In the genomic region with DNA sequence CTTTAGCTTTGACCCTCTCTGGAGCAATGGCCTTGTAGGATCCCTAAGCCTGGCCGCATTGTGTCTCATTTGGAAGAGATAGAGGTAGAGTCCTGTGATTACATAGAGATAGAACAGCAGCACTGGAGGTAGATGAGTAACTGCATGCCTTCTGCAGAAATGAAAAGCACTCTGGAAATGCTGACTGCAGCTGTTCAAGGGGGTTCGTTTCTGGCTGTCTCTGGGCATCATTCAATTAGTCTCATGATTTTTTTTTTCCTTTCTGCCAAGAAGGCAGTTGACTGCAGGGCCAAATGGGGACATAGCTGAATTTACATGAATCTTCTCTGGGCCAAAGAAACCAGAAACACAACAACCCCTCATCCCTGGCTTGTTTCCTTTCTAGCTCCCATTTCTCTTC, we compare ENCODE assay signal across 17 cellular contexts. TPM values are rescaled to one million over a fixed set of nuclear protein-coding genes. Genes with fewer than 3 reads are reported as not detected.
DNase-seq lines count a peak whose midpoint lies in the region; ATAC-seq, FAIRE-seq and TF ChIP-seq lines count a peak whose summit lies in the region.
"Had no signal": no experiment of that assay in that cellular context is flagged by ENCODE, and none has a peak within 500 bp of the region (broad histone marks: within the 10 kb centered on the region; RNA-seq: fewer than 3 reads in every experiment).

No MANE protein-coding gene starts in this region.

- ATAC-seq in K562, result no peak

- CTCF ChIA-PET in K562 (lab: Yijun Ruan, JAX; ENCODE audit: low intra/inter-chr PET ratio), result no interaction called here

- FAIRE-seq in K562 (lab: Jason Lieb, UNC), result no peak

- POLR2A ChIA-PET in K562 (lab: Yijun Ruan, JAX), result interaction anchor here (1.4 kb wide), 1 partner anchor 9 kb away, joined by 4 read pairs; no protein-coding TSS in a partner anchor

- no peak overlapping the region; the same call in 1 of the 2 replicates for H3K4me2 ChIP-seq in K562 (ENCODE audit: insufficient read depth, low read length)

- no peaks in the 10 kb centered on the region for H3K79me2 ChIP-seq in K562 (ENCODE audit: control insufficient read depth, insufficient read depth, low read length)

- TF ChIP-seq CTCF in K562 (IDR thresholded peaks at IDR 0.05 in 2 of 3, conservative IDR thresholded peaks at IDR 0.05 in 1 of 3; ENCODE audit: insufficient read depth in 2 of 3, low read depth in 1 of 3, low read length in 3 of 3), result no peak
- no peak for TF ChIP-seq CTCF in nephron progenitor cell (IDR thresholded peaks at IDR 0.05)
- no peak for TF ChIP-seq CTCF in stomach (IDR thresholded peaks at IDR 0.05)

- in situ Hi-C loops in K562 (cut with MboI), result no loop called here

- no peaks in the 10 kb centered on the region for H3K9me3 Mint-ChIP-seq in nephron progenitor cell

- peaks cover 34% of the 10 kb centered on the region for H3K4me1 Mint-ChIP-seq in nephron progenitor cell

- H3K4me3 ChIP-seq in K562 (no peak overlapping the region), stomach (no peak overlapping the region)
- H3K4me3 ChIP-seq: HAP-1 had no signal

- no peaks in the 10 kb centered on the region for H3K9me3 ChIP-seq in K562 (replicated peaks; ENCODE audit: control insufficient read depth, insufficient read depth, low read depth, low read length)
- no peaks in the 10 kb centered on the region for H3K9me3 ChIP-seq in stomach
- H3K9me3 ChIP-seq: Caco-2, HAP-1 had no signal

- no peaks in the 10 kb centered on the region for H3K36me3 ChIP-seq in K562 (ENCODE audit: control insufficient read depth, insufficient read depth, low read length)
- H3K36me3 ChIP-seq in stomach, result peaks cover 24 to 50% (median 42%) of the 10 kb centered on the region in 4 donors

- TF ChIP-seq RAD21 in K562 (CRISPR knock-in tag; conservative IDR thresholded peaks at IDR 0.05 in 1 of 2, IDR thresholded peaks at IDR 0.05 in 1 of 2), result no peak

- H3K4me1 ChIP-seq in K562 (replicated peaks in 1 of 2; ENCODE audit: control insufficient read depth in 2 of 2, insufficient read depth in 2 of 2, low read length in 2 of 2) (peaks cover 3 to 21% of the 10 kb centered on the region in 2 experiments; a peak in 3 of 5 replicates), stomach (peaks cover 0 to 20% (median 8%) of the 10 kb centered on the region in 4 donors)
- H3K4me1 ChIP-seq: HAP-1 had no signal

- no TSS peak for BruUV-seq in K562 (replicated peaks; lab: Mats Ljungman, UMichigan)

- WGBS in K562 (ENCODE audit: insufficient coverage, low coverage, missing lambda C conversion rate), result 4% methylated on average over 2 of the region's 2 CpGs
- 54 to 75% (median 66%) methylated on average over 2 of the region's 2 CpGs for WGBS in stomach, 5 donors

- DNase-seq in LHCN-M2 (ENCODE audit: low read depth), result peak; percentile 63
- no peak for DNase-seq in K562 (ENCODE audit: extremely low read depth in 1 of 4, low spot score in 3 of 4)
- peak; percentile 17 for DNase-seq in globus pallidus (ENCODE audit: low spot score)
- peak; percentile 17 for DNase-seq in pons (ENCODE audit: low spot score)
- no peak for DNase-seq in caudate nucleus (lab: John Stamatoyannopoulos, UW)
- no peak for DNase-seq in nephron progenitor cell
- DNase-seq in 8988T, result no peak
- DNase-seq in stomach, result no peak
- DNase-seq: AML-193; Caco-2; NCI-H1436; NCI-H2081 treated with DMSO at 0.1 percent for 48 hours; NCI-H2227 treated with DMSO at 0.1 percent for 48 hours; NCI-H524 treated with DMSO at 0.1 percent for 48 hours; NK-92 treated with Interleukin-12 subunit alpha and Interleukin-12 subunit beta, amount 100 ng/mL, for 24 hours; SHP77 treated with DMSO at 0.1 percent for 48 hours had no signal

- H3K27ac Mint-ChIP-seq in nephron progenitor cell, result no peak overlapping the region

- peak overlapping the region; percentile 53 for H2AFZ ChIP-seq in K562 (ENCODE audit: low read depth, low read length)

- H4K20me1 ChIP-seq in K562 (replicated peaks; ENCODE audit: control insufficient read depth, insufficient read depth, low read length), result no peaks in the 10 kb centered on the region

- H3K27me3 ChIP-seq in K562 (ENCODE audit: control insufficient read depth in 2 of 2, insufficient read depth in 2 of 2, low read length in 2 of 2), result no peaks in the 10 kb centered on the region
- no peaks in the 10 kb centered on the region for H3K27me3 ChIP-seq in stomach

- no peak overlapping the region for H3K4me3 Mint-ChIP-seq in nephron progenitor cell

- H3K9ac ChIP-seq in K562 (ENCODE audit: insufficient read depth in 1 of 2, low read depth in 2 of 2, low read length in 2 of 2), result no peak overlapping the region

- H3K9me1 ChIP-seq in K562 (ENCODE audit: control insufficient read depth, insufficient read depth, low read length), result no peaks in the 10 kb centered on the region

- no peak overlapping the region for H3K27ac ChIP-seq in K562 (ENCODE audit: extremely low read depth, low read depth, low read length)
- H3K27ac ChIP-seq in caudate nucleus (ENCODE audit: low read depth, low read length), result no peak overlapping the region
- H3K27ac ChIP-seq in stomach, result peak overlapping the region in 2 of 5 donors; percentile 5 to 26

- intact Hi-C loops in K562 (cut with micrococcal nuclease) (no loop called here), stomach (cut with DNase I; ENCODE audit: low total_unique reads) (no loop called here)

- no peak for TF ChIP-seq POLR2A in K562 (conservative IDR thresholded peaks at IDR 0.05)
- TF ChIP-seq POLR2A in stomach (IDR thresholded peaks at IDR 0.05), result no peak

- TF ChIP-seq EP300 in K562 (IDR thresholded peaks at IDR 0.05; ENCODE audit: low read length) (no peak), stomach (IDR thresholded peaks at IDR 0.05) (no peak)

- peaks cover 8% of the 10 kb centered on the region for H3K36me3 Mint-ChIP-seq in nephron progenitor cell (ENCODE audit: low read depth)

- peaks cover 2% of the 10 kb centered on the region for H3K27me3 Mint-ChIP-seq in nephron progenitor cell (ENCODE audit: low read depth, poor library complexity)

TF ChIP-seq in K562, 482 proteins besides CTCF, POLR2A, EP300 and RAD21:
- 0 out of 2 replicates have a peak, but pooled peaks have one; percentile 27 for TF ChIP-seq PTTG1 (tag; IDR thresholded peaks at IDR 0.05; ENCODE audit: low read depth)
- no peak for TF ChIP-seq RBFOX2 (IDR thresholded peaks at IDR 0.05; ENCODE audit: low read depth, low read length)

RNA-seq across cellular contexts. Expression of a gene that starts 28.1 kb away (rescaled TPM):
- 19.8 and 22.6 TPM in 2 replicates for total RNA-seq in LHCN-M2 (2014; rRNA removed)
- 8.3 TPM for polyA plus RNA-seq in LHCN-M2 (2012)
- total RNA-seq in K562 (2011; cell fraction: chromatin; rRNA removed; ENCODE audit: low replicate concordance), result 29.2 and 73.2 TPM in 2 replicates
- total RNA-seq in K562 (2011; cell fraction: nucleolus; rRNA removed), result 15.2 and 18.3 TPM in 2 replicates
- total RNA-seq in K562 (2011; cell fraction: nucleoplasm; rRNA removed), result 50.2 and 74.7 TPM in 2 replicates
- 9.0 and 9.6 TPM in 2 replicates for total RNA-seq in K562 (2014; rRNA removed)
- 11.1 and 14.8 TPM in 2 replicates for total RNA-seq in K562 (2014; rRNA removed; fragmentation: Illumina TruSeq; extraction: Trizol)
- 10.4 and 10.6 TPM in 2 replicates for total RNA-seq in K562 (2015; rRNA removed; fragmentation: Illumina TruSeq; extraction: Trizol)
- total RNA-seq in K562 (2021), result 15.3 and 18.7 TPM in 2 replicates
- 13.2 and 13.6 TPM in 2 replicates for polyA plus RNA-seq in K562 (2011; rRNA removed)
- 5.9 and 9.6 TPM in 2 replicates for polyA plus RNA-seq in K562 (2011; cell fraction: cytosol; rRNA removed)
- polyA plus RNA-seq in K562 (2011; cell fraction: nucleus; rRNA removed), result 11.6 and 14.7 TPM in 2 replicates
- polyA plus RNA-seq in K562 (2012), result 2.9 and 5.1 TPM in 2 replicates
- polyA plus RNA-seq in K562 (2014; fragmentation: Illumina TruSeq; extraction: Trizol), result 5.1 and 6.8 TPM in 2 replicates
- polyA plus RNA-seq in K562 (2014; fragmentation: Nextera tagmentation; extraction: Ambion mirVana), result 10 to 100 TPM in 1 of 2 experiments, 1 to 10 TPM in 1; 4.5 to 10.1 TPM
- polyA plus RNA-seq in K562 (2014; rRNA removed), result 7.6 and 8.3 TPM in 2 replicates
- polyA minus RNA-seq in K562 (2011; rRNA and poly(A)+ RNA removed), result 38.1 and 44.0 TPM in 2 replicates
- polyA minus RNA-seq in K562 (2011; cell fraction: cytosol; rRNA and poly(A)+ RNA removed), result 16.7 and 20.4 TPM in 2 replicates
- 7.3 and 13.8 TPM in 2 replicates for polyA minus RNA-seq in K562 (2011; cell fraction: nucleus; rRNA and poly(A)+ RNA removed)
- total RNA-seq in stomach, result 10 to 100 TPM in 4 of 5 donors, 1 to 10 TPM in 1; 9.3 to 82.3 (median 31.2) TPM
- 1 to 10 TPM; 4.3 to 6.8 (median 5.8) TPM for polyA plus RNA-seq in stomach

RNA-seq across cellular contexts. Expression of a gene that starts 43.7 kb away (rescaled TPM):
- total RNA-seq in LHCN-M2 (2014; rRNA removed) (7.8 and 7.9 TPM in 2 replicates), K562 (2014; rRNA removed) (1.4 and 1.6 TPM in 2 replicates), K562 (2014; rRNA removed; fragmentation: Illumina TruSeq; extraction: Trizol) (1.2 and 1.6 TPM in 2 replicates), K562 (2015; rRNA removed; fragmentation: Illumina TruSeq; extraction: Trizol) (0.54 and 0.68 TPM in 2 replicates), K562 (2021) (1.4 and 2.0 TPM in 2 replicates), stomach (10 to 100 TPM in 3 of 5 donors, 1 to 10 TPM in 2; 1.2 to 30.4 (median 13.9) TPM)
- 17.2 TPM for polyA plus RNA-seq in LHCN-M2 (2012)
- 3.5 and 4.6 TPM in 2 replicates for total RNA-seq in K562 (2011; cell fraction: chromatin; rRNA removed; ENCODE audit: low replicate concordance)
- 1.7 and 2.0 TPM in 2 replicates for total RNA-seq in K562 (2011; cell fraction: nucleolus; rRNA removed)
- 3.4 and 5.6 TPM in 2 replicates for total RNA-seq in K562 (2011; cell fraction: nucleoplasm; rRNA removed)
- polyA plus RNA-seq in K562 (2011; rRNA removed) (1.5 and 2.4 TPM in 2 replicates), K562 (2014; fragmentation: Illumina TruSeq; extraction: Trizol) (1.9 and 2.2 TPM in 2 replicates), K562 (2014; fragmentation: Nextera tagmentation; extraction: Ambion mirVana) (1 to 10 TPM; 1.7 to 2.0 TPM), K562 (2014; rRNA removed) (1.7 TPM in 2 replicates), stomach (10 to 100 TPM in 2 of 3 donors, 1 to 10 TPM in 1; 9.0 to 15.4 (median 10.8) TPM)
- polyA plus RNA-seq in K562 (2011; cell fraction: cytosol; rRNA removed), result 1.1 and 2.3 TPM in 2 replicates
- polyA plus RNA-seq in K562 (2011; cell fraction: nucleus; rRNA removed), result 1.2 and 1.7 TPM in 2 replicates
- polyA plus RNA-seq in K562 (2012), result 1.4 and 2.7 TPM in 2 replicates
- polyA minus RNA-seq in K562 (2011; rRNA and poly(A)+ RNA removed), result 2.3 and 2.7 TPM in 2 replicates
- polyA minus RNA-seq in K562 (2011; cell fraction: cytosol; rRNA and poly(A)+ RNA removed), result 1.0 and 1.8 TPM in 2 replicates
- polyA minus RNA-seq in K562 (2011; cell fraction: nucleus; rRNA and poly(A)+ RNA removed), result 0.40 and 1.1 TPM in 2 replicates

Comparison
In these comparisons a context has a peak if more than half of its experiments do, and no peak if none do; other contexts are left out.
1. DNase-seq: peak in LHCN-M2 (single experiment), globus pallidus (single experiment) and pons (single experiment); none in K562 (0 of 4), caudate nucleus (0 of 61), nephron progenitor cell (single experiment), 8988T (single experiment) and stomach (single experiment).